7 cellular contexts compared by ENCODE assay signal in the genomic region with DNA sequence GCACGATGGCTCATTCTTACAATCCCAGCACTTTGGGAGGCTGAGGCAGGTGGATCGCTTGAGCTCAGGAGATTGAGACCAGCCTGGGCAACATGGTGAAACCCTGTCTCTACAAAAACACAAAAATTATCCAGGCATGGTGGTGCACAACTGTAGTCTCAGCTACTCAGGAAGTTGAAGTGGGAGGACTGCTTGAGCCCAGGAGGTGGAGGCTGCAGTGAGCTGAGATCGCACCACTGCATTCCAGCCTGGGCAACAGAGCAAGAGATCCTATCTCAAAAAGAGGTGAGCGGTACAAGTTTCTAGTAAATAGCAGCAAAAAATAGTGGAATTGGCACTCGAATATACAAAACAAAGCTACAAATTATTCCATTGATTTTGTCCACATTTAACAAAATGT. TPM values are rescaled to one million over a fixed set of nuclear protein-coding genes. Genes with fewer than 3 reads are reported as not detected.
A peak's percentile ranks its signal among the peaks of the same experiment; 100 is the strongest.
DNase-seq lines count a peak whose midpoint lies in the region; ATAC-seq and TF ChIP-seq lines count a peak whose summit lies in the region.
"Not testable (repeated sequence)": the region's sequence is repeated elsewhere in the genome, so short reads cannot be mapped to it uniquely, and the experiment has no call there.

No MANE protein-coding gene starts in this region.

- TF ChIP-seq CTCF in CD8-positive, alpha-beta T cell (IDR thresholded peaks at IDR 0.05); right atrium auricular region (IDR thresholded peaks at IDR 0.05); spleen (IDR thresholded peaks at IDR 0.05 in 8 of 11, conservative IDR thresholded peaks at IDR 0.05 in 3 of 11): not testable (repeated sequence)

- TF ChIP-seq POLR2A in spleen (IDR thresholded peaks at IDR 0.05), result not testable (repeated sequence)

- POLR2A ChIA-PET in CD8-positive, alpha-beta T cell (lab: Charles Lee), result interaction anchor here (1.0 kb wide), 1 partner anchor 14 kb away, joined by 3 read pairs; no protein-coding TSS in a partner anchor
- POLR2A ChIA-PET in T-cell (lab: Charles Lee), result not testable (repeated sequence)
- POLR2A ChIA-PET in activated naive CD8-positive, alpha-beta T cell treated with anti-CD3 and anti-CD28 coated beads, Interleukin-2, amount 10 ng/mL, durations not matched to agents 7 days and 5 days (lab: Charles Lee), result interaction anchor here (1.4 to 1.5 kb wide), 2 partner anchors 14 to 55 kb away, joined by 4 to 5 read pairs; no protein-coding TSS in a partner anchor
- POLR2A ChIA-PET in naive thymus-derived CD4-positive, alpha-beta T cell (lab: Charles Lee), result interaction anchor here (1.6 to 3.4 kb wide), 2 partner anchors 12 to 29 kb away, joined by 5 to 12 read pairs; no protein-coding TSS in a partner anchor

- peak in 1 of 7 experiments; percentile 25 for DNase-seq in CD8-positive, alpha-beta T cell
- not testable (repeated sequence) for DNase-seq in T-cell; activated naive CD8-positive, alpha-beta T cell treated with anti-CD3 and anti-CD28 coated beads, Interleukin-2, amount 10 ng/mL, durations not matched to agents 7 days and 5 days
- DNase-seq in activated T-cell treated with anti-CD3 and anti-CD28 coated beads, Interleukin-2, amount 50 U/mL, for 24 hours, result peak; percentile 19
- peak; percentile 21 for DNase-seq in right atrium auricular region (ENCODE audit: low spot score)
- DNase-seq in naive thymus-derived CD4-positive, alpha-beta T cell, result peak in 1 of 9 donors; percentile 8
- DNase-seq in spleen, result peak; percentile 42

- H3K4me3 Mint-ChIP-seq in CD8-positive, alpha-beta T cell; T-cell; activated T-cell treated with anti-CD3 and anti-CD28 coated beads, Interleukin-2, amount 50 U/mL, for 24 hours; activated naive CD8-positive, alpha-beta T cell treated with anti-CD3 and anti-CD28 coated beads, Interleukin-2, amount 10 ng/mL, durations not matched to agents 7 days and 5 days: not testable (repeated sequence)
- H3K4me3 Mint-ChIP-seq in naive thymus-derived CD4-positive, alpha-beta T cell, result peak overlapping the region in 1 of 10 donors; percentile 23

- H3K27me3 ChIP-seq in CD8-positive, alpha-beta T cell (ENCODE audit: insufficient read depth, low read length); right atrium auricular region; naive thymus-derived CD4-positive, alpha-beta T cell (ENCODE audit: control insufficient read depth in 2 of 2, insufficient read depth in 2 of 2, low read length in 2 of 2): not testable (repeated sequence)
- H3K27me3 ChIP-seq in spleen (replicated peaks in 1 of 7), result peaks cover 0 to 32% (median 0%) of the 10 kb centered on the region in 7 donors

- ATAC-seq in CD8-positive, alpha-beta T cell; T-cell (replicated peaks in 1 of 4); activated naive CD8-positive, alpha-beta T cell treated with anti-CD3 and anti-CD28 coated beads, Interleukin-2, amount 10 ng/mL, durations not matched to agents 7 days and 5 days (ENCODE audit: low read depth); naive thymus-derived CD4-positive, alpha-beta T cell: not testable (repeated sequence)

- not testable (repeated sequence) for H3K9me3 Mint-ChIP-seq in CD8-positive, alpha-beta T cell; T-cell; activated T-cell treated with anti-CD3 and anti-CD28 coated beads, Interleukin-2, amount 50 U/mL, for 24 hours; activated naive CD8-positive, alpha-beta T cell treated with anti-CD3 and anti-CD28 coated beads, Interleukin-2, amount 10 ng/mL, durations not matched to agents 7 days and 5 days; naive thymus-derived CD4-positive, alpha-beta T cell

- H3K27ac Mint-ChIP-seq in CD8-positive, alpha-beta T cell, result peak overlapping the region; percentile 72
- peak overlapping the region; percentile 69 to 85 for H3K27ac Mint-ChIP-seq in T-cell
- H3K27ac Mint-ChIP-seq in activated T-cell treated with anti-CD3 and anti-CD28 coated beads, Interleukin-2, amount 50 U/mL, for 24 hours, result peak overlapping the region; percentile 92
- H3K27ac Mint-ChIP-seq in activated naive CD8-positive, alpha-beta T cell treated with anti-CD3 and anti-CD28 coated beads, Interleukin-2, amount 10 ng/mL, durations not matched to agents 7 days and 5 days, result peak overlapping the region; percentile 51
- H3K27ac Mint-ChIP-seq in naive thymus-derived CD4-positive, alpha-beta T cell, result peak overlapping the region; percentile 66 to 91 (median 77)

- H3K36me3 ChIP-seq in CD8-positive, alpha-beta T cell (ENCODE audit: insufficient read depth, low read length), result peaks cover 44% of the 10 kb centered on the region
- H3K36me3 ChIP-seq in right atrium auricular region, result not testable (repeated sequence)
- peaks cover 14 to 82% (median 31%) of the 10 kb centered on the region in 3 experiments for H3K36me3 ChIP-seq in naive thymus-derived CD4-positive, alpha-beta T cell (ENCODE audit: control insufficient read depth in 2 of 3, insufficient read depth in 3 of 3, low read length in 3 of 3)
- peaks cover 0 to 62% (median 8%) of the 10 kb centered on the region in 6 donors for H3K36me3 ChIP-seq in spleen

- intact Hi-C loops in CD8-positive, alpha-beta T cell (cut with DNase I, micrococcal nuclease); naive thymus-derived CD4-positive, alpha-beta T cell (cut with micrococcal nuclease); spleen (cut with DNase I; ENCODE audit: low total_unique reads): not testable (repeated sequence)

- CTCF ChIA-PET in CD8-positive, alpha-beta T cell (lab: Charles Lee), result interaction anchor here (1.0 kb wide), 1 partner anchor 324 kb away, joined by 3 read pairs; no protein-coding TSS in a partner anchor
- CTCF ChIA-PET in T-cell (lab: Charles Lee); naive thymus-derived CD4-positive, alpha-beta T cell (lab: Charles Lee): not testable (repeated sequence)

- not testable (repeated sequence) for H3K27ac ChIP-seq in CD8-positive, alpha-beta T cell (ENCODE audit: low read depth, low read length); right atrium auricular region; spleen
- peak overlapping the region; percentile 15 for H3K27ac ChIP-seq in naive thymus-derived CD4-positive, alpha-beta T cell (ENCODE audit: low read depth, low read length)

- peaks cover 34% of the 10 kb centered on the region for H3K4me1 Mint-ChIP-seq in CD8-positive, alpha-beta T cell (ENCODE audit: low read depth)
- H3K4me1 Mint-ChIP-seq in T-cell, result peaks cover 22 to 37% (median 30%) of the 10 kb centered on the region in 3 donors
- peaks cover 46% of the 10 kb centered on the region for H3K4me1 Mint-ChIP-seq in activated T-cell treated with anti-CD3 and anti-CD28 coated beads, Interleukin-2, amount 50 U/mL, for 24 hours (ENCODE audit: low read depth)
- H3K4me1 Mint-ChIP-seq in activated naive CD8-positive, alpha-beta T cell treated with anti-CD3 and anti-CD28 coated beads, Interleukin-2, amount 10 ng/mL, durations not matched to agents 7 days and 5 days, result peaks cover 22% of the 10 kb centered on the region
- H3K4me1 Mint-ChIP-seq in naive thymus-derived CD4-positive, alpha-beta T cell, result peaks cover 17 to 50% (median 38%) of the 10 kb centered on the region in 7 donors

- not testable (repeated sequence) for H3K4me1 ChIP-seq in CD8-positive, alpha-beta T cell (ENCODE audit: insufficient read depth, low read length); right atrium auricular region; naive thymus-derived CD4-positive, alpha-beta T cell (ENCODE audit: control insufficient read depth in 2 of 2, insufficient read depth in 2 of 2, low read length in 2 of 2)
- peaks cover 0 to 56% (median 29%) of the 10 kb centered on the region in 6 donors for H3K4me1 ChIP-seq in spleen

- not testable (repeated sequence) for H3K4me3 ChIP-seq in CD8-positive, alpha-beta T cell (ENCODE audit: low read depth, low read length); right atrium auricular region; naive thymus-derived CD4-positive, alpha-beta T cell (ENCODE audit: low read length); spleen

- H3K36me3 Mint-ChIP-seq in CD8-positive, alpha-beta T cell, result peaks cover 85% of the 10 kb centered on the region
- peaks cover 53% of the 10 kb centered on the region for H3K36me3 Mint-ChIP-seq in T-cell
- H3K36me3 Mint-ChIP-seq in activated T-cell treated with anti-CD3 and anti-CD28 coated beads, Interleukin-2, amount 50 U/mL, for 24 hours (ENCODE audit: low read depth), result peaks cover 97% of the 10 kb centered on the region
- H3K36me3 Mint-ChIP-seq in activated naive CD8-positive, alpha-beta T cell treated with anti-CD3 and anti-CD28 coated beads, Interleukin-2, amount 10 ng/mL, durations not matched to agents 7 days and 5 days, result peaks cover 29% of the 10 kb centered on the region
- H3K36me3 Mint-ChIP-seq in naive thymus-derived CD4-positive, alpha-beta T cell, result peaks cover 6 to 56% (median 28%) of the 10 kb centered on the region in 5 donors

- not testable (repeated sequence) for H3K27me3 Mint-ChIP-seq in CD8-positive, alpha-beta T cell (ENCODE audit: low read depth); T-cell; activated T-cell treated with anti-CD3 and anti-CD28 coated beads, Interleukin-2, amount 50 U/mL, for 24 hours; activated naive CD8-positive, alpha-beta T cell treated with anti-CD3 and anti-CD28 coated beads, Interleukin-2, amount 10 ng/mL, durations not matched to agents 7 days and 5 days; naive thymus-derived CD4-positive, alpha-beta T cell

- H3K9me3 ChIP-seq in CD8-positive, alpha-beta T cell (ENCODE audit: low read length); right atrium auricular region; naive thymus-derived CD4-positive, alpha-beta T cell (ENCODE audit: control insufficient read depth in 2 of 3, low read length in 3 of 3); spleen: not testable (repeated sequence)

- WGBS in spleen, 5 donors, result 67 to 80% (median 77%) methylated on average over 5 of the region's 5 CpGs

RNA-seq across cellular contexts. Expression of a gene that starts 31.2 kb away (rescaled TPM):
- 100 to 1,000 TPM; 113 to 121 TPM for total RNA-seq in CD8-positive, alpha-beta T cell
- 10 to 100 TPM; 35.6 to 44.3 (median 38.2) TPM for total RNA-seq in T-cell
- 10 to 100 TPM; 27.2 to 27.5 TPM for total RNA-seq in activated naive CD8-positive, alpha-beta T cell treated with anti-CD3 and anti-CD28 coated beads, Interleukin-2, amount 10 ng/mL, durations not matched to agents 7 days and 5 days
- total RNA-seq in right atrium auricular region, result 1 to 10 TPM in 1 of 2 donors, under 1 TPM in 1; 0.07 to 1.3 TPM
- total RNA-seq in naive thymus-derived CD4-positive, alpha-beta T cell, result 10 to 100 TPM; 24.6 to 40.9 (median 31.4) TPM
- 10 to 100 TPM; 37.1 to 52.1 TPM for polyA plus RNA-seq in naive thymus-derived CD4-positive, alpha-beta T cell
- 10 to 100 TPM in 6 of 7 donors, 1 to 10 TPM in 1; 8.7 to 19.7 (median 13.0) TPM for total RNA-seq in spleen
- polyA plus RNA-seq in spleen, result 1 to 10 TPM; 2.7 to 6.0 (median 3.3) TPM

Comparison
In these comparisons a context has a peak if more than half of its experiments do, and no peak if none do; other contexts are left out.
1. RNA of a gene that starts 31.2 kb away (total RNA-seq): 113 to 121 TPM in CD8-positive, alpha-beta T cell, 35.6 to 44.3 TPM in T-cell, 24.6 to 40.9 TPM in naive thymus-derived CD4-positive, alpha-beta T cell, 27.2 to 27.5 TPM in activated naive CD8-positive, alpha-beta T cell treated with anti-CD3 and anti-CD28 coated beads, Interleukin-2, amount 10 ng/mL, durations not matched to agents 7 days and 5 days and 8.7 to 19.7 TPM in spleen; 0.07 to 1.3 TPM in right atrium auricular region; every median in the first group is over 4 times any median in the second.
2. Peak in every context shown above with its lines, with median percentiles within 50 percentile points of each other: H3K27ac Mint-ChIP-seq.